9 cellular contexts compared by ENCODE assay signal in the genomic region with DNA sequence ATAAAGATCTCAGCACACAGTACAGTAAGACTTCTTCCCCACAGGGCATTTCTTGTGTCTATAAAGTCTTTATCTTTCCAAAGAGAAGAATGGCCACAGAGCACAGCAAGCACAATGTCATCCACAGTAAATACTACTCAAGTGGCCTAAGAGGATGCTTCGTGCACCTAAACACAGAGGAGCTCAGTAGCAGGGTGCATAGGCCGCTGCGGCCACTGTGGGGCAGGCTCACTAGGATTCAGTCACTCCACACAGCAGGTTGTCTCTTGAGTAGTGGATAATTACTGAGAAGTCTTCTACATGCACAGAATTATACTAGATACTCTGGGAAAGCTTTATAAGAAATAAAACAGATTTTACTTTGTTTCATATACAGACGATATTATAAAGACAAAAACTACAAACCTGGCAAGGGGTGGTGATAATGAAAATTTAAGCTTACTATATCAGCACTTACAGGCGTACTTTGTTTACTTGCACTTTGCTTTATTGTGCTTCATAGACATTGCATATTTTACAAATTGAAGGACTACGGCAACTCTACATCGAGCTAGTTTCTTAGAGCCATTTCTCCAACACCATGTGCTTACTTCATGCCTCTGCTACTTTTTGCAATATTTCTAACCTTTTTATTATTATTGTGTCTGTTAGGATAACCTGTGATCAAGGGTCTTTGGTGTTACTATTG.
DNase-seq lines count a peak whose midpoint lies in the region; ATAC-seq and TF ChIP-seq lines count a peak whose summit lies in the region.
"Had no signal": no experiment of that assay in that cellular context is flagged by ENCODE, and none has a peak within 500 bp of the region (broad histone marks: within the 10 kb centered on the region; RNA-seq: fewer than 3 reads in every experiment).

No MANE protein-coding gene starts in this region.

- POLR2A ChIA-PET in A673 (lab: Charles Lee; ENCODE audit: low non-redundant PET) = no interaction called here
- POLR2A ChIA-PET in OCI-LY7 (lab: Charles Lee) = interaction anchor here (0.6 to 1.7 kb wide), 11 partner anchors 9 to 1399 kb away, joined by 3 to 9 read pairs (median 3); no protein-coding TSS in a partner anchor

- H3K4me3 ChIP-seq in A673 (ENCODE audit: low read depth, low read length, poor library complexity, severe bottlenecking) = no peak overlapping the region
- H3K4me3 ChIP-seq in OCI-LY7 (ENCODE audit: low read depth, low read length, poor library complexity, severe bottlenecking) = no peak overlapping the region
- H3K4me3 ChIP-seq in left ventricle myocardium inferior = no peak overlapping the region

- H3K9me3 ChIP-seq in A673 (ENCODE audit: low read depth, low read length, poor library complexity, severe bottlenecking) = no peaks in the 10 kb centered on the region
- H3K9me3 ChIP-seq in OCI-LY7 (ENCODE audit: low read length) = peaks cover 4% of the 10 kb centered on the region; the same call in 1 of the 2 replicates
- no peaks in the 10 kb centered on the region for H3K9me3 ChIP-seq in left ventricle myocardium inferior (replicated peaks)

- CTCF ChIA-PET in A673 (lab: Charles Lee) (no interaction called here), OCI-LY7 (lab: Charles Lee; ENCODE audit: unreplicated experiment) (no interaction called here)

- H3K36me3 ChIP-seq in A673 (ENCODE audit: insufficient read depth, low read length, poor library complexity, severe bottlenecking) (no peaks in the 10 kb centered on the region), OCI-LY7 (ENCODE audit: insufficient read depth, low read length) (no peaks in the 10 kb centered on the region), left ventricle myocardium inferior (peaks cover under 1% of the 10 kb centered on the region)

- H3K4me1 ChIP-seq in A673 (ENCODE audit: insufficient read depth, low read length, poor library complexity, severe bottlenecking) = no peaks in the 10 kb centered on the region
- no peaks in the 10 kb centered on the region for H3K4me1 ChIP-seq in OCI-LY7 (ENCODE audit: insufficient read depth, low read length, poor library complexity, severe bottlenecking)
- H3K4me1 ChIP-seq in left ventricle myocardium inferior = peaks cover 21% of the 10 kb centered on the region

- no peaks in the 10 kb centered on the region for H4K20me1 ChIP-seq in OCI-LY7 (ENCODE audit: insufficient read depth, low read length)

- H3K27ac ChIP-seq in A673 (ENCODE audit: low read depth, low read length, poor library complexity, severe bottlenecking) = no peak overlapping the region
- no peak overlapping the region for H3K27ac ChIP-seq in OCI-LY7 (ENCODE audit: low read depth, low read length, poor library complexity, severe bottlenecking)
- no peak overlapping the region for H3K27ac ChIP-seq in left ventricle myocardium inferior (replicated peaks)

- no peak overlapping the region for H3K4me2 ChIP-seq in OCI-LY7 (ENCODE audit: low read length)

- TF ChIP-seq CTCF in A673 (conservative IDR thresholded peaks at IDR 0.05; ENCODE audit: low read depth, low read length) (peak; percentile 58), OCI-LY7 (conservative IDR thresholded peaks at IDR 0.05; ENCODE audit: low read length) (peak; percentile 70), left ventricle myocardium inferior (IDR thresholded peaks at IDR 0.05; ENCODE audit: borderline replicate concordance) (peak; percentile 60)

- H3K9me2 ChIP-seq in OCI-LY7 (ENCODE audit: insufficient read depth, low read length) = no peaks in the 10 kb centered on the region

- no TSS peak for BruUV-seq in A673 (replicated peaks; lab: Mats Ljungman, UMichigan)
- BruUV-seq in OCI-LY7 (replicated peaks; lab: Mats Ljungman, UMichigan) = no TSS peak

- H3K79me2 ChIP-seq in OCI-LY7 (ENCODE audit: insufficient read depth, low read depth, low read length) = no peaks in the 10 kb centered on the region

- H2AFZ ChIP-seq in OCI-LY7 (ENCODE audit: low read length) = no peak overlapping the region

- intact Hi-C loops in A673 (cut with micrococcal nuclease; ENCODE audit: unreplicated experiment) = no loop called here
- intact Hi-C loops in OCI-LY7 (cut with micrococcal nuclease; ENCODE audit: unreplicated experiment) = no loop called here
- intact Hi-C loops in left ventricle myocardium inferior (cut with micrococcal nuclease) = no loop called here

- ATAC-seq in GM18502 (IDR thresholded peaks at IDR 0.05; ENCODE audit: poor library complexity, unreplicated experiment) (peak; percentile 28), GM21723 (IDR thresholded peaks at IDR 0.05; ENCODE audit: unreplicated experiment) (no peak)

- peak; percentile 50 for DNase-seq in A673 (ENCODE audit: low spot score)
- peak; percentile 32 for DNase-seq in OCI-LY7 (ENCODE audit: low spot score)
- DNase-seq in left ventricle myocardium inferior = peak; percentile 16
- DNase-seq in activated CD8-positive, alpha-beta memory T cell treated with anti-CD3 and anti-CD28 coated beads, Interleukin-2, amount 50 U/mL, for 4 hours = no peak
- DNase-seq in cortex of kidney (lab: John Stamatoyannopoulos, UW) = no peak
- no peak for DNase-seq in occipital lobe (lab: John Stamatoyannopoulos, UW)
- DNase-seq: activated CD8-positive, alpha-beta memory T cell treated with anti-CD3 and anti-CD28 coated beads, Interleukin-2, amount 50 U/mL, for 48 hours had no signal

- H3K27me3 ChIP-seq in A673 (replicated peaks; ENCODE audit: insufficient read depth, low read depth, low read length, poor library complexity) (no peaks in the 10 kb centered on the region), left ventricle myocardium inferior (ENCODE audit: low read depth) (no peaks in the 10 kb centered on the region)

Comparison
In these comparisons a context has a peak if more than half of its experiments do, and no peak if none do; other contexts are left out.
1. DNase-seq: peak in A673 (single experiment), OCI-LY7 (single experiment) and left ventricle myocardium inferior (single experiment); none in activated CD8-positive, alpha-beta memory T cell treated with anti-CD3 and anti-CD28 coated beads, Interleukin-2, amount 50 U/mL, for 4 hours (single experiment), cortex of kidney (single experiment) and occipital lobe (single experiment).
2. Peak in every context shown above with its lines, with median percentiles within 50 percentile points of each other: CTCF ChIP-seq.